In genomic region chr2:63642941-63643340, GRCh38 we compare ENCODE assay signal across 21 cellular contexts.
"Had no signal": no experiment of that assay in that cellular context is flagged by ENCODE, and none has a peak within 500 bp of the region (broad histone marks: within the 10 kb centered on the region; RNA-seq: fewer than 3 reads in every experiment).

No MANE protein-coding gene starts in this region.

- H3K4me1 ChIP-seq: left lung, lower lobe of right lung, spleen, suprapubic skin, tibial nerve, uterus had no signal

- H3K27me3 ChIP-seq: left lung, ovary, suprapubic skin, tibial nerve, uterus had no signal

- DNase-seq: hippocampal formation; kidney; left colon; left lung; lower lobe of right lung; mesendoderm; naive B cell; natural killer cell; nephron progenitor cell; ovary; retina; right cardiac atrium; small intestine; spleen; stimulated activated CD4-positive, alpha-beta T cell treated with anti-CD3 and anti-CD28 coated beads, Interleukin-4, amount 100 ng/mL, for 24 hours; stimulated activated naive CD4-positive, alpha-beta T cell; uterus had no signal

- H3K9me3 ChIP-seq: left lung, ovary, spleen, suprapubic skin, uterus had no signal

- H3K27ac ChIP-seq: left lung, lower lobe of right lung, ovary, spleen, suprapubic skin, tibial nerve, uterus had no signal

- ATAC-seq: left colon; left lung; lower lobe of right lung; natural killer cell; right cardiac atrium; sciatic nerve; stimulated activated effector memory CD8-positive, alpha-beta T cell treated with anti-CD3 and anti-CD28 coated beads, Interleukin-12 subunit alpha, Interleukin-12 subunit beta, amount 100 ng/mL, for 72 hours had no signal

- H3K4me3 ChIP-seq: left lung, lower lobe of right lung, ovary, spleen, suprapubic skin, tibial nerve, uterus had no signal

- H3K36me3 ChIP-seq: left lung, lower lobe of right lung, ovary, spleen, suprapubic skin, tibial nerve, uterus had no signal
